8 cellular contexts compared by ENCODE assay signal in the genomic region with DNA sequence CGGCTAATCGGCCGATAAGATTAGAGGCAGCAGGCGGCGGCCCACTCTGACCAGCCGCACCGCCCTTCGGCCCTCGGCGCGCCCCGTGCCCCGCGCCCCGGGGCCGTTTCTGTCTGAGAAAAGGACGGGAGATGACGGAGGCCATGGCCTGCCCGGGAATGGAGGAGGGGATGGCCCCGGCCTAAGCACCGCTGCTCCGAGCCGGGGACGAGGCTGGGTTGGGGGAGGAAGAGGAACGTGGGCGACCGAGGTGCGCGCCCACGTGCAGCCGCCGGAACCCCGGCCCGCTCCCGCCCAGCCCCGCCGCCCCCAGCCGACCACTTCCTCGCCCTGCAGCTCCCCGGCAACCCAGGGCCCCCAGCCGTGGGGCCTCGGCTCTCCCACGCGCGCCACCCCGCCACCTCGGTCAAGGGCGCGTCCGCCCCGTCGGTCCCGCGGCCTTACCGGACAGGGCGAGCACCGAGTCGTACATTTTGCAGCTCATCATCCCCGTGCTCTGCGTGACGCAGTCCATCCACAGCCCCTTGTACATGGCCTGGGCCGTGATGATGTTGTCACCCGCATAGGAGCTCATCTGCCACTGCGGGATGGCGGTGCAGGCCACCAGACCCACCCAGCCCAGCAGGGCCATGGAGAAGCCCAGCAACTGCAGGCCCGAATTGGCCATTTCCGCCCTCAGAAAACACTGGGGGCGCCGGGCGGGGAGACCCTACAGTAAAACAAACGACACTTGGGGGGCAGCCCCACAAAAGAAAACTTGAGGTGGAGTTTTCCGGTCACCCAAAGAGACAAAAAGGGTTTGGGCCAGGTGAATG. TPM values are rescaled to one million over a fixed set of nuclear protein-coding genes. Genes with fewer than 3 reads are reported as not detected.
DNase-seq lines count a peak whose midpoint lies in the region; ATAC-seq and TF ChIP-seq lines count a peak whose summit lies in the region.

No MANE protein-coding gene starts in this region.

- peak overlapping the region; percentile 74 to 93 (median 84) for H3K27ac ChIP-seq in thyroid gland

- peaks cover 9 to 28% of the 10 kb centered on the region in 2 donors for H3K4me1 ChIP-seq in thyroid gland

- no peak for TF ChIP-seq CTCF in lower leg skin (IDR thresholded peaks at IDR 0.05)
- TF ChIP-seq CTCF in thyroid gland (IDR thresholded peaks at IDR 0.05): no peak

- peak overlapping the region; percentile 13 for H3K4me3 ChIP-seq in lower leg skin (ENCODE audit: low read depth, poor library complexity, severe bottlenecking)
- peak overlapping the region; percentile 68 to 92 (median 78) for H3K4me3 ChIP-seq in thyroid gland (replicated peaks in 1 of 3)

- peaks cover 10 to 18% of the 10 kb centered on the region in 2 donors for H3K36me3 ChIP-seq in thyroid gland

- intact Hi-C loops in lower leg skin (cut with DNase I; ENCODE audit: low total_unique reads): no loop called here
- intact Hi-C loops in thyroid gland (cut with DNase I): no loop called here

- H3K9me3 ChIP-seq in thyroid gland: no peaks in the 10 kb centered on the region

- peak; percentile 47 for DNase-seq in stimulated activated CD4-positive, alpha-beta T cell treated with anti-CD3 and anti-CD28 coated beads, Interleukin-2, amount 100 ng/mL, for 4 hours (ENCODE audit: low read depth)
- DNase-seq in stimulated activated CD4-positive, alpha-beta T cell treated with anti-CD3 and anti-CD28 coated beads, Interleukin-2, amount 100 ng/mL, for 48 hours: no peak
- peak; percentile 17 for DNase-seq in central memory CD4-positive, alpha-beta T cell
- DNase-seq in lower leg skin (ENCODE audit: low spot score in 2 of 2) (no peak), thyroid gland (peak; percentile 21 to 24), NCI-H187 treated with DMSO at 0.1 percent for 48 hours (lab: John Stamatoyannopoulos, UW) (no peak), NCI-H446 (lab: John Stamatoyannopoulos, UW) (no peak)

- H3K27me3 ChIP-seq in thyroid gland: no peaks in the 10 kb centered on the region

- TF ChIP-seq POLR2A in lower leg skin (IDR thresholded peaks at IDR 0.05) (no peak), thyroid gland (IDR thresholded peaks at IDR 0.05) (no peak)

- ATAC-seq in GM21367 (IDR thresholded peaks at IDR 0.05; ENCODE audit: unreplicated experiment): no peak

- WGBS in lower leg skin, 2 donors: 15 to 17% methylated on average over 26 to 43 of the region's 72 CpGs
- 6 to 15% methylated on average over 10 to 21 of the region's 72 CpGs for WGBS in thyroid gland, 2 donors

RNA-seq across cellular contexts. Expression of a gene that starts 0.7 kb away (rescaled TPM):
- 10 to 100 TPM in 3 of 4 donors, 1 to 10 TPM in 1; 6.7 to 25.6 (median 14.4) TPM for total RNA-seq in lower leg skin
- total RNA-seq in thyroid gland: 100 to 1,000 TPM; 108 to 161 (median 144) TPM

RNA-seq across cellular contexts. Expression of a gene that starts 9.6 kb away (rescaled TPM):
- total RNA-seq in lower leg skin (10 to 100 TPM; 10.8 to 20.6 (median 17.1) TPM), thyroid gland (10 to 100 TPM; 27.4 to 49.0 (median 33.0) TPM)

RNA-seq across cellular contexts. Expression of a gene that starts 10.1 kb away (rescaled TPM):
- total RNA-seq in lower leg skin (10 to 100 TPM; 55.3 to 79.2 (median 70.4) TPM), thyroid gland (10 to 100 TPM; 35.1 to 70.4 (median 48.4) TPM)

RNA-seq across cellular contexts. Expression of a gene that starts 19.3 kb away (rescaled TPM):
- 100 to 1,000 TPM; 253 to 667 (median 538) TPM for total RNA-seq in lower leg skin
- 100 to 1,000 TPM; 112 to 840 (median 273) TPM for total RNA-seq in thyroid gland

RNA-seq across cellular contexts. Expression of a gene that starts 19.9 kb away (rescaled TPM):
- total RNA-seq in lower leg skin (10 to 100 TPM in 2 of 4 donors, 1 to 10 TPM in 2; 4.3 to 13.6 (median 8.4) TPM), thyroid gland (10 to 100 TPM in 1 of 4 donors, 1 to 10 TPM in 3; 2.5 to 14.6 (median 3.9) TPM)

Comparison
In these comparisons a context has a peak if more than half of its experiments do, and no peak if none do; other contexts are left out.
1. DNase-seq: peak in stimulated activated CD4-positive, alpha-beta T cell treated with anti-CD3 and anti-CD28 coated beads, Interleukin-2, amount 100 ng/mL, for 4 hours (single experiment), central memory CD4-positive, alpha-beta T cell (single experiment) and thyroid gland (2 of 2); none in stimulated activated CD4-positive, alpha-beta T cell treated with anti-CD3 and anti-CD28 coated beads, Interleukin-2, amount 100 ng/mL, for 48 hours (0 of 2), lower leg skin (0 of 2), NCI-H187 treated with DMSO at 0.1 percent for 48 hours (single experiment) and NCI-H446 (0 of 2).
2. RNA of a gene that starts 0.7 kb away (total RNA-seq): 108 to 161 TPM in thyroid gland; 6.7 to 25.6 TPM in lower leg skin; every median in the first group is over 4 times any median in the second.